ENCODE assay signal across 8 cellular contexts in the genomic region with DNA sequence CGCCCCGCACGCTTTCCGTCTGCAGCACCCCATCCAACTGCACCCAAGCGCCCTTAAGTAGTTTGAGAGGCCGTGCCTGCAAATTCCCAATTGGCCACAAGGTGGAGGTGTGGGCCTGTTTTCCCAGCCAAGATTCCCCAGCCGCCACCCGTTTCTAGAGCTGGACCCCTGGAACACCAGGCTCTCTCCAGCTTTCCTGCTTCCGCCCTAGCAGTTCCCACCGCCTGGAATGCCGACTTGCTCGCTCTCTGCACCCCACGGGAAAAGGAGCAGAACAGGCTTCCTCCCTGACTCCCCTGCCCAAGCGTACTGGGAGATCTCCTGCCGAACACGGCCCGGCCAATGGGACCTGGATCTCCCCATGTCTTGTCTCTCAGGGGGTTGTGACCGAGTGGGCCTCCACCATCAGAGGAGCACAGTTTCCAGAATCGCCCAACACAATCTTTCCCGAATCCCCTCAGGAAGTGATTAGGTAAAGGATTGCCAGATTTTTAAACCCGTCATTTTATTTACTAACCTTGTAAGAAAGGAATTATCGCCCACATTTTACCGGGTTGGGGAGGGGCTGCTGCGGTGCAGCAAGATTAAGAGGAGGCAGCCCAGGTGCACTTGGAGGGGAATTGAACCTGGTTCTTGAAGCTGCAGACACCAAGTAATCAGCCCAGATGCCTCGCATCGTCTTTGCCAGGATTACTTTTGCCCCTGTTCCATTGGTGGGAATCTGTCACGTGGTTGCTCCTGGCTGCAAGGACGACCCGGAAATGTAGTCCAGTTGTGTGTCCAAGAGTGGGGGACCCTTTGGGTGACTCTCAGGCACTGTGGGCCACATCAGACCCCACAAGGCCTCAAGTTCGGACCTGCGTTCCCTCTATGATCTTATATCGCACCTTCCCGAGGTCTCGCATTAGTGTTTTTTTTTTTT. TPM values are rescaled to one million over a fixed set of nuclear protein-coding genes. Genes with fewer than 3 reads are reported as not detected.
DNase-seq lines count a peak whose midpoint lies in the region; TF ChIP-seq lines count a peak whose summit lies in the region.

No MANE protein-coding gene starts in this region.

- H3K27me3 Mint-ChIP-seq in endothelial cell (ENCODE audit: unreplicated experiment): peaks cover 2% of the 10 kb centered on the region

- H3K36me3 ChIP-seq in mesodermal cell (ENCODE audit: control insufficient read depth, insufficient read depth, low read length): no peaks in the 10 kb centered on the region

- H3K4me3 ChIP-seq in HL-60 (replicated peaks; ENCODE audit: insufficient read depth, low read length): peak overlapping the region; percentile 56
- peak overlapping the region; percentile 21 for H3K4me3 ChIP-seq in mesodermal cell (ENCODE audit: extremely low read depth, insufficient read depth, low read length, poor library complexity, severe bottlenecking)

- H3K27me3 ChIP-seq in HL-60 (ENCODE audit: insufficient read depth, poor library complexity, severe bottlenecking): no peaks in the 10 kb centered on the region

- 32 to 41% methylated on average over 26 of the region's 34 CpGs for WGBS in mesodermal cell (ENCODE audit: insufficient coverage in 2 of 2), 2 experiments

- no peaks in the 10 kb centered on the region for H3K9me3 Mint-ChIP-seq in endothelial cell (ENCODE audit: unreplicated experiment)

- no peaks in the 10 kb centered on the region for H3K4me1 ChIP-seq in mesodermal cell (ENCODE audit: control insufficient read depth, insufficient read depth, low read length, poor library complexity, severe bottlenecking)

- H3K4me3 Mint-ChIP-seq in endothelial cell (ENCODE audit: unreplicated experiment): peak overlapping the region; percentile 84

- no peak overlapping the region for H3K27ac Mint-ChIP-seq in endothelial cell (ENCODE audit: unreplicated experiment)

- no peaks in the 10 kb centered on the region for H3K36me3 Mint-ChIP-seq in endothelial cell (ENCODE audit: low read depth, unreplicated experiment)

- H3K4me1 Mint-ChIP-seq in endothelial cell (ENCODE audit: unreplicated experiment): peaks cover 6% of the 10 kb centered on the region

- H3K9me3 ChIP-seq in mesodermal cell (ENCODE audit: control insufficient read depth, low read length): no peaks in the 10 kb centered on the region

- DNase-seq in GM03348 (ENCODE audit: low spot score): peak; percentile 95
- peak in 1 of 2 experiments; percentile 87 for DNase-seq in HL-60 (ENCODE audit: low read depth in 1 of 2, low spot score in 1 of 2)
- peak; percentile 72 to 78 for DNase-seq in NOMO-1 (lab: John Stamatoyannopoulos, UW; ENCODE audit: unreplicated experiment in 2 of 2)
- DNase-seq in activated CD8-positive, alpha-beta memory T cell treated with anti-CD3 and anti-CD28 coated beads, Interleukin-2, amount 50 U/mL, for 24 hours (ENCODE audit: extremely low read depth): peak; percentile 64
- DNase-seq in endothelial cell (ENCODE audit: low spot score): peak; percentile 80
- DNase-seq in stimulated activated CD8-positive, alpha-beta memory T cell treated with anti-CD3 and anti-CD28 coated beads, Interleukin-15, amount 100 ng/mL, for 1 hour (ENCODE audit: low read depth): peak; percentile 75
- no peak for DNase-seq in mesenteric fat pad (ENCODE audit: low spot score)

- H3K27ac ChIP-seq in HL-60 (replicated peaks): peak overlapping the region; percentile 35
- H3K27ac ChIP-seq in mesodermal cell (ENCODE audit: low read depth, low read length, severe bottlenecking): no peak overlapping the region

- peak; percentile 64 for TF ChIP-seq CTCF in HL-60 (IDR thresholded peaks at IDR 0.05; ENCODE audit: insufficient read depth, low read length)
- peak; percentile 93 for TF ChIP-seq CTCF in endothelial cell (IDR thresholded peaks at IDR 0.05; ENCODE audit: unreplicated experiment)

RNA-seq across cellular contexts. Expression of a gene that starts 3.5 kb away (rescaled TPM):
- total RNA-seq in endothelial cell (ENCODE audit: unreplicated experiment) (not detected), mesenteric fat pad (0.22 TPM)
- polyA plus RNA-seq in mesodermal cell (2013, experiment 1 of 2): 0.37 TPM
- 0.46 TPM for polyA plus RNA-seq in mesodermal cell (2013, experiment 2 of 2)

RNA-seq across cellular contexts. Expression of a gene that starts 7.3 kb away (rescaled TPM):
- total RNA-seq in endothelial cell (ENCODE audit: unreplicated experiment): 21.6 TPM
- 26.9 TPM for polyA plus RNA-seq in mesodermal cell (2013, experiment 1 of 2)
- 21.0 TPM for polyA plus RNA-seq in mesodermal cell (2013, experiment 2 of 2)
- 68.7 TPM for total RNA-seq in mesenteric fat pad

RNA-seq across cellular contexts. Expression of a gene that starts 15.2 kb away (rescaled TPM):
- total RNA-seq in endothelial cell (ENCODE audit: unreplicated experiment): 54.4 TPM
- polyA plus RNA-seq in mesodermal cell (2013, experiment 1 of 2): 55.9 TPM
- polyA plus RNA-seq in mesodermal cell (2013, experiment 2 of 2): 43.8 TPM
- 13.9 TPM for total RNA-seq in mesenteric fat pad

RNA-seq across cellular contexts. Expression of a gene that starts 39.7 kb away (rescaled TPM):
- not detected for total RNA-seq in endothelial cell (ENCODE audit: unreplicated experiment)
- polyA plus RNA-seq in mesodermal cell (2013, experiment 1 of 2): 4.1 TPM
- polyA plus RNA-seq in mesodermal cell (2013, experiment 2 of 2): 2.7 TPM
- total RNA-seq in mesenteric fat pad: 1.6 TPM

RNA-seq across cellular contexts. Expression of a gene that starts 49.8 kb away (rescaled TPM):
- total RNA-seq in endothelial cell (ENCODE audit: unreplicated experiment) (not detected), mesenteric fat pad (not detected)
- polyA plus RNA-seq in mesodermal cell (2013, experiment 1 of 2): not detected
- polyA plus RNA-seq in mesodermal cell (2013, experiment 2 of 2): 0.15 TPM
